ENCODE assay signal across 11 cellular contexts in the genomic region with DNA sequence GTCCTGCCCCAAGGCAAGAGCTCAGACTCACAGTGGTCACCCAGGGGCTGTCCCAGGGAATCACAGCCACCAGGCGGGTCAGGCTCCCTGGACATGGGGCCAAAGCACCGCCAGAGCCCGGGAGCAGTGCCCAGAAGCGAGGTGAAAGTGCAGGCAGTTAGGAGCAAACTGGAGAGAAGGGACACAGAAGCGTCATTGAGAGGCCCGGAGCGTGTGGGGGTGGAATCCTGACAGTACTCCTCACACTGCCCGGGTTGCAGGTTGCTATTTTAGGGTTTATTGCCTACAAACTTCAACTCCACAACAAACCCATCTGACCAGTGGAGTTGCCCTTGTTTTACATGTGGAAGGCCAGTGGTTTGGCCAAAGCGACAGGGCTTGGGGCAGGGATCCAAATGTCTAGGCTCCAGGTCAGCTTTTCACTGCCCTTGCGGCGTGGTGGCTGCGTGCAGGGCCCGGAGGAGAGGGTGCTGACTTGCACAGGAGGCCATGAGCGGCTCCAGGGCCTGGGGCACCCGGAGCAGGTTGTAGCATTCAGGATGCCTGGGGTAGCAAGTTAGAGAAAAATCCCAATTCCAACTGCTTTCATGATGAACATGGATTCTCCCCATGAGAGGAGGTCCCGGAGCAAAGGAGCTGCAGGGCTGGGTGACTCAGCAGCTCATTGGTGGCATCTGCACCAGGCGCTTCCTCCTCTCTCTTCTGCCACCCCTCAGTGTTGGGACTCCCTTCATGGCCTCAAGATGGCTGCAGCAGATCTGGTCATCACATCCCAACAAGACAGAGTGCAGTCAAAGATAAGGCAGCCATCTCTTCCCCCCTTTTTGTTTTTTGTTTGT.
DNase-seq lines count a peak whose midpoint lies in the region; ATAC-seq and TF ChIP-seq lines count a peak whose summit lies in the region.
"Had no signal": no experiment of that assay in that cellular context is flagged by ENCODE, and none has a peak within 500 bp of the region (broad histone marks: within the 10 kb centered on the region; RNA-seq: fewer than 3 reads in every experiment).

No MANE protein-coding gene starts in this region.

- H3K27me3 ChIP-seq in SJSA1 (replicated peaks) (no peaks in the 10 kb centered on the region), heart right ventricle (no peaks in the 10 kb centered on the region)

- intact Hi-C loops in CD14-positive monocyte (cut with micrococcal nuclease) (loop anchor here (2.0 to 10.0 kb wide), 7 partner anchors 33 to 285 kb away; a partner anchor contains a TSS), heart right ventricle (cut with DNase I) (loop anchor here in 6 of 10 donors (5.0 to 10.0 kb wide), 7 partner anchors 68 to 295 kb away; a partner anchor contains a TSS)

- H3K9me3 Mint-ChIP-seq in CD14-positive monocyte, result peaks cover 0 to 5% (median 2%) of the 10 kb centered on the region in 7 donors
- H3K9me3 Mint-ChIP-seq: naive thymus-derived CD8-positive, alpha-beta T cell had no signal

- H3K27me3 Mint-ChIP-seq in CD14-positive monocyte (ENCODE audit: low read depth in 3 of 3), result peaks cover 0 to 9% (median 3%) of the 10 kb centered on the region in 3 donors
- H3K27me3 Mint-ChIP-seq: naive thymus-derived CD8-positive, alpha-beta T cell had no signal

- H3K4me1 ChIP-seq in SJSA1 (replicated peaks) (peaks cover 97% of the 10 kb centered on the region), heart right ventricle (peaks cover 19 to 78% (median 53%) of the 10 kb centered on the region in 9 donors)

- H3K36me3 Mint-ChIP-seq in CD14-positive monocyte, result peaks cover 5 to 8% of the 10 kb centered on the region in 2 donors
- H3K36me3 Mint-ChIP-seq: naive thymus-derived CD8-positive, alpha-beta T cell had no signal

- 46 to 51% methylated on average over 17 of the region's 17 CpGs for WGBS in heart right ventricle, 2 donors

- no peak for TF ChIP-seq CTCF in CD14-positive monocyte (IDR thresholded peaks at IDR 0.05)
- peak in 1 of 9 donors; percentile 3 for TF ChIP-seq CTCF in heart right ventricle (IDR thresholded peaks at IDR 0.05)

- no peak for DNase-seq in CD14-positive monocyte (ENCODE audit: low spot score)
- peak in 1 of 2 experiments; percentile 41 for DNase-seq in SJSA1 (ENCODE audit: low read depth in 1 of 2, low spot score in 2 of 2)
- peak; percentile 70 to 75 for DNase-seq in heart right ventricle
- peak; percentile 81 for DNase-seq in pons (ENCODE audit: low spot score)
- DNase-seq in stimulated activated naive CD4-positive, alpha-beta T cell (lab: John Stamatoyannopoulos, UW), result no peak
- DNase-seq in NCI-H510A treated with DMSO at 0.1 percent for 48 hours (lab: John Stamatoyannopoulos, UW), result no peak
- no peak for DNase-seq in hepatic stellate cell (ENCODE audit: low spot score)
- DNase-seq: foreskin melanocyte; naive thymus-derived CD8-positive, alpha-beta T cell had no signal

- H3K36me3 ChIP-seq in SJSA1 (no peaks in the 10 kb centered on the region), heart right ventricle (no peaks in the 10 kb centered on the region)

- H3K4me1 Mint-ChIP-seq in CD14-positive monocyte, result peaks cover 75% of the 10 kb centered on the region

- H3K9me3 ChIP-seq in SJSA1 (replicated peaks) (no peaks in the 10 kb centered on the region), heart right ventricle (no peaks in the 10 kb centered on the region)

- H3K27ac Mint-ChIP-seq in CD14-positive monocyte, result peak overlapping the region in 6 of 7 donors; percentile 25 to 96 (median 64)
- H3K27ac Mint-ChIP-seq: B cell; naive thymus-derived CD8-positive, alpha-beta T cell had no signal

- H3K4me3 ChIP-seq in SJSA1 (no peak overlapping the region), heart right ventricle (no peak overlapping the region)

- ATAC-seq in heart right ventricle (peak in 7 of 8 donors; percentile 19 to 69 (median 42)), GM19351 (IDR thresholded peaks at IDR 0.05; ENCODE audit: unreplicated experiment) (no peak)
- ATAC-seq: naive thymus-derived CD8-positive, alpha-beta T cell had no signal

- H3K27ac ChIP-seq in SJSA1, result peak overlapping the region; percentile 82
- H3K27ac ChIP-seq in heart right ventricle, result peak overlapping the region; percentile 31 to 91 (median 56)

- no peak overlapping the region for H3K4me3 Mint-ChIP-seq in CD14-positive monocyte
- H3K4me3 Mint-ChIP-seq: B cell had no signal

Comparison
In these comparisons a context has a peak if more than half of its experiments do, and no peak if none do; other contexts are left out.
1. DNase-seq: peak in heart right ventricle (2 of 2) and pons (single experiment); none in CD14-positive monocyte (single experiment), stimulated activated naive CD4-positive, alpha-beta T cell (0 of 6), NCI-H510A treated with DMSO at 0.1 percent for 48 hours (single experiment) and hepatic stellate cell (single experiment).